18 cellular contexts compared by ENCODE assay signal in the genomic region with DNA sequence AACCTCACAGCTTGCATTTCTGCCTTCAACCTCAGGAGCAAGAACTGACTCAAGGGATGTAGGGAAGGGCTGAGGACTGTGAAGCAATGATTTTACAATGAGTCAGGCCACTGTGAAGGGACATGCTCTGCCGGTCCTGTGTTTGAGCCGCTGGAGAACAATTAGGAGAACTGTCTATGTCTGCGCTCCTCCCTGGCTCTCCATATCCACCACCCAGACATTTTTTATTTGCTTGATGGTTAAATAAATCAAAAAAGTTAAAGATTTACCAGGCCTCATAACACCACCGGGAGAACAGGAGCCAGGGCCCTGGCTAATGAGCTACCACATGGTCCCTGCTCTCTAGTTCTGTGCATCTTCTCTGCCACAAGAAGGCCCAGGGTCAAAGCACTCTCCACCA. TPM values are rescaled to one million over a fixed set of nuclear protein-coding genes. Genes with fewer than 3 reads are reported as not detected.
A peak's percentile ranks its signal among the peaks of the same experiment; 100 is the strongest.
DNase-seq lines count a peak whose midpoint lies in the region; ATAC-seq and TF ChIP-seq lines count a peak whose summit lies in the region.
"Had no signal": no experiment of that assay in that cellular context is flagged by ENCODE, and none has a peak within 500 bp of the region (broad histone marks: within the 10 kb centered on the region; RNA-seq: fewer than 3 reads in every experiment).

No MANE protein-coding gene starts in this region.

- no peak for ATAC-seq in HG02840 (IDR thresholded peaks at IDR 0.05; ENCODE audit: low FRiP score, unreplicated experiment)
- ATAC-seq: gastrocnemius medialis had no signal

- no peak for TF ChIP-seq CTCF in C4-2B (conservative IDR thresholded peaks at IDR 0.05)
- TF ChIP-seq CTCF in epithelial cell of esophagus (IDR thresholded peaks at IDR 0.05; ENCODE audit: insufficient read depth, low read depth, low read length, missing control alignments), result no peak

- no peak overlapping the region for H3K4me3 ChIP-seq in epithelial cell of esophagus (ENCODE audit: low read length)
- H3K4me3 ChIP-seq: gastrocnemius medialis had no signal

- peak overlapping the region; percentile 97 for H3K27ac ChIP-seq in C4-2B
- H3K27ac ChIP-seq: gastrocnemius medialis had no signal

- DNase-seq in M059J (ENCODE audit: low read depth), result peak; percentile 49
- DNase-seq in epithelial cell of esophagus (ENCODE audit: low read depth), result peak; percentile 80
- peak; percentile 39 for DNase-seq in mesenteric fat pad (ENCODE audit: low spot score)
- DNase-seq in NCI-H526 treated with DMSO at 0.1 percent for 48 hours (lab: John Stamatoyannopoulos, UW), result no peak
- DNase-seq in Ammon's horn (ENCODE audit: low spot score), result no peak
- no peak for DNase-seq in C1 segment of cervical spinal cord (lab: John Stamatoyannopoulos, UW)
- DNase-seq: activated CD8-positive, alpha-beta memory T cell treated with anti-CD3 and anti-CD28 coated beads for 24 hours; activated gamma-delta T cell; effector memory CD4-positive, alpha-beta T cell; gastrocnemius medialis; KG1; midbrain; NCI-H1417; NCI-H345; stimulated activated naive CD4-positive, alpha-beta T cell; trophoblast cell had no signal

RNA-seq across cellular contexts. Expression of gene SEC61A1, which starts 29.6 kb away (rescaled TPM):
- total RNA-seq in M059J (2014; rRNA removed; shearing (Covaris generic)), result 469 and 512 TPM in 2 replicates
- 226 TPM for total RNA-seq in mesenteric fat pad

RNA-seq across cellular contexts. Expression of gene RUVBL1, which starts 41.8 kb away (rescaled TPM):
- 93.9 and 127 TPM in 2 replicates for total RNA-seq in M059J (2014; rRNA removed; shearing (Covaris generic))
- 28.7 TPM for total RNA-seq in mesenteric fat pad

Comparison
In these comparisons a context has a peak if more than half of its experiments do, and no peak if none do; other contexts are left out.
1. DNase-seq: peak in M059J (single experiment), epithelial cell of esophagus (single experiment) and mesenteric fat pad (single experiment); none in NCI-H526 treated with DMSO at 0.1 percent for 48 hours (single experiment), Ammon's horn (single experiment) and C1 segment of cervical spinal cord (0 of 14).